Comparison of ENCODE assay signal across 21 cellular contexts in the genomic region with DNA sequence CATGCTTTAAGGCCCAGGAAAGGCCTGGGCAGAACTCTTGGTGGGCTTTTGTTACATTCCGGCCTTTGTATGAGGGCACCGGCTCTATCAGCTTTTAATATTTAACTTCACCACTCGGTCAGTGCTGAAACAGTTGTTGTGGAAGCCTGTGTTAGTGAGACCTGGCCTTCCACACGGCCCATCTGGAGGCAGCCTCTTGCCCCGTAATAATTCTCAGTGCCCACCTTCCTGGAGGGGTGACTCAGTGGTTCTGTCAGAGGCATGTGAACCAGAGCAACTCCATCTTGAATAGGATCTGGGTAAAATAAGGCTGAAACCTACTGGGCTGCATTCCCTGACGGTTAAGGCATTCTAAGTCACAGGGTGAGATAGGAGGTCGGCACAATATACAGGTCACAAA.
A peak's percentile ranks its signal among the peaks of the same experiment; 100 is the strongest.
DNase-seq lines count a peak whose midpoint lies in the region; ATAC-seq, FAIRE-seq and TF ChIP-seq lines count a peak whose summit lies in the region.
"Had no signal": no experiment of that assay in that cellular context is flagged by ENCODE, and none has a peak within 500 bp of the region (broad histone marks: within the 10 kb centered on the region; RNA-seq: fewer than 3 reads in every experiment).

No MANE protein-coding gene starts in this region.

- H3K36me3 Mint-ChIP-seq in astrocyte (ENCODE audit: low read depth, unreplicated experiment): no peaks in the 10 kb centered on the region
- no peaks in the 10 kb centered on the region for H3K36me3 Mint-ChIP-seq in nephron (ENCODE audit: low read depth)
- H3K36me3 Mint-ChIP-seq: CD4-positive, CD25-positive, alpha-beta regulatory T cell had no signal

- H3F3A ChIP-seq in SK-N-SH (replicated peaks; ENCODE audit: insufficient read depth): no peaks in the 10 kb centered on the region

- H3K4me3 ChIP-seq in astrocyte (ENCODE audit: insufficient read depth, low read depth, low read length) (no peak overlapping the region), SK-N-SH (ENCODE audit: low read depth in 2 of 2, low read length in 1 of 2) (no peak overlapping the region)
- H3K4me3 ChIP-seq: GM23338 had no signal

- ATAC-seq in left lobe of liver: peak; percentile 61
- no peak for ATAC-seq in HG03378 (IDR thresholded peaks at IDR 0.05; ENCODE audit: unreplicated experiment)
- ATAC-seq: GM23338 had no signal

- POLR2A ChIA-PET in SK-N-SH (lab: Yijun Ruan, JAX): no interaction called here

- H3K4me1 Mint-ChIP-seq in astrocyte (ENCODE audit: low read depth, unreplicated experiment) (no peaks in the 10 kb centered on the region), nephron (peaks cover 48% of the 10 kb centered on the region)
- H3K4me1 Mint-ChIP-seq: CD4-positive, CD25-positive, alpha-beta regulatory T cell had no signal

- FAIRE-seq in astrocyte (lab: Jason Lieb, UNC): peak; percentile 84
- FAIRE-seq: A204.1, D721Med, G401.6, GM12891, H54 had no signal

- H2AFZ ChIP-seq in astrocyte (ENCODE audit: low read depth, low read length) (no peak overlapping the region), SK-N-SH (ENCODE audit: low read depth) (no peak overlapping the region)
- H2AFZ ChIP-seq: GM23338 had no signal

- TF ChIP-seq CTCF in astrocyte (IDR thresholded peaks at IDR 0.05; ENCODE audit: insufficient read depth, low read depth, low read length) (no peak), nephron (IDR thresholded peaks at IDR 0.05; ENCODE audit: unreplicated experiment in 3 of 3) (no peak), SK-N-SH (IDR thresholded peaks at IDR 0.05) (no peak)

- H3K9ac ChIP-seq in astrocyte (ENCODE audit: low read length) (no peak overlapping the region), SK-N-SH (no peak overlapping the region)

- CTCF ChIA-PET in SK-N-SH (lab: Yijun Ruan, JAX): interaction anchor here (0.6 to 0.7 kb wide), 2 partner anchors 30 to 1998 kb away, joined by 3 read pairs; no protein-coding TSS in a partner anchor

- no peaks in the 10 kb centered on the region for H3K36me3 ChIP-seq in astrocyte (ENCODE audit: insufficient read depth, low read length)
- no peaks in the 10 kb centered on the region for H3K36me3 ChIP-seq in SK-N-SH (replicated peaks in 1 of 2; ENCODE audit: control insufficient read depth in 1 of 2, insufficient read depth in 2 of 2, low read length in 1 of 2)
- H3K36me3 ChIP-seq: BE2C had no signal

- no peak overlapping the region for H3K4me3 Mint-ChIP-seq in astrocyte (ENCODE audit: unreplicated experiment)
- no peak overlapping the region for H3K4me3 Mint-ChIP-seq in nephron
- H3K4me3 Mint-ChIP-seq: CD4-positive, CD25-positive, alpha-beta regulatory T cell; GM23338 had no signal

- 16% methylated on average over 7 of the region's 7 CpGs for WGBS in SK-N-SH (ENCODE audit: low lambda C conversion rate)

- H3K27ac Mint-ChIP-seq in astrocyte (ENCODE audit: unreplicated experiment) (no peak overlapping the region), nephron (peak overlapping the region; percentile 91 to 96 (median 94))
- H3K27ac Mint-ChIP-seq: CD4-positive, CD25-positive, alpha-beta regulatory T cell; GM23338 had no signal

- no peaks in the 10 kb centered on the region for H3K4me1 ChIP-seq in astrocyte (ENCODE audit: insufficient read depth, low read length)
- no peaks in the 10 kb centered on the region; a peak in 1 of 4 replicates for H3K4me1 ChIP-seq in SK-N-SH (ENCODE audit: control insufficient read depth in 1 of 2, insufficient read depth in 2 of 2, low read depth in 1 of 2, low read length in 1 of 2)
- H3K4me1 ChIP-seq: BE2C had no signal

- H3K27ac ChIP-seq in astrocyte (ENCODE audit: low read depth, low read length): no peak overlapping the region
- no peak overlapping the region for H3K27ac ChIP-seq in SK-N-SH (ENCODE audit: low read depth in 2 of 2, low read length in 1 of 2)
- H3K27ac ChIP-seq: HL-60 had no signal

- no peaks in the 10 kb centered on the region for H4K20me1 ChIP-seq in astrocyte (ENCODE audit: insufficient read depth, low read length)
- no peaks in the 10 kb centered on the region for H4K20me1 ChIP-seq in SK-N-SH (ENCODE audit: insufficient read depth)

- no peak for TF ChIP-seq RAD21 in SK-N-SH (IDR thresholded peaks at IDR 0.05; ENCODE audit: low read length)

- no peaks in the 10 kb centered on the region for H3K9me2 ChIP-seq in SK-N-SH

- H3K9me3 ChIP-seq in astrocyte (ENCODE audit: insufficient read depth, low read depth, low read length) (no peaks in the 10 kb centered on the region), SK-N-SH (no peaks in the 10 kb centered on the region)
- H3K9me3 ChIP-seq: BE2C, Caco-2 had no signal

- peaks cover 2% of the 10 kb centered on the region for H3K9me3 Mint-ChIP-seq in astrocyte (ENCODE audit: unreplicated experiment)
- H3K9me3 Mint-ChIP-seq in nephron: no peaks in the 10 kb centered on the region
- H3K9me3 Mint-ChIP-seq: GM23338 had no signal

- H3K27me3 ChIP-seq in astrocyte (ENCODE audit: insufficient read depth, low read length): no peaks in the 10 kb centered on the region
- no peaks in the 10 kb centered on the region for H3K27me3 ChIP-seq in SK-N-SH (ENCODE audit: insufficient read depth)
- H3K27me3 ChIP-seq: BE2C had no signal

- DNase-seq in astrocyte (ENCODE audit: low read depth) (no peak), left lobe of liver (ENCODE audit: low spot score) (no peak), SK-N-SH (no peak), NCI-H510A (lab: John Stamatoyannopoulos, UW) (no peak)
- DNase-seq in stimulated activated CD4-positive, alpha-beta T cell treated with anti-CD3 and anti-CD28 coated beads, Interleukin-1b, Interleukin-23, amount 100 ng/mL, for 48 hours: no peak
- DNase-seq: ACHN; BE2C; C1 segment of cervical spinal cord; Caco-2; CD4-positive, CD25-positive, alpha-beta regulatory T cell; HCEC 1CT; IMR-90 had no signal

- H3K4me2 ChIP-seq in astrocyte (ENCODE audit: low read length) (no peak overlapping the region), SK-N-SH (no peak overlapping the region)
- H3K4me2 ChIP-seq: GM23338 had no signal

- H3K79me2 ChIP-seq in astrocyte (ENCODE audit: insufficient read depth, low read length) (no peaks in the 10 kb centered on the region), SK-N-SH (ENCODE audit: insufficient read depth) (no peaks in the 10 kb centered on the region)

- H3K27me3 Mint-ChIP-seq in astrocyte (ENCODE audit: low read depth, unreplicated experiment) (no peaks in the 10 kb centered on the region), nephron (ENCODE audit: low read depth) (no peaks in the 10 kb centered on the region)
- H3K27me3 Mint-ChIP-seq: CD4-positive, CD25-positive, alpha-beta regulatory T cell had no signal

- TF ChIP-seq EP300 in SK-N-SH (IDR thresholded peaks at IDR 0.05; ENCODE audit: borderline replicate concordance in 1 of 2, low read depth in 1 of 2, low read length in 1 of 2): no peak

TF ChIP-seq in SK-N-SH, 30 proteins besides CTCF, POLR2A, EP300 and RAD21:
- no peak for TF ChIP-seq TCF12 (IDR thresholded peaks at IDR 0.05)
- TF ChIP-seq RXRA (IDR thresholded peaks at IDR 0.05; ENCODE audit: borderline replicate concordance, low read depth): no peak
- TF ChIP-seq GATA2 (CRISPR knock-in tag; IDR thresholded peaks at IDR 0.05): no peak
